ENCODE assay signal across 8 cellular contexts in genomic region chr1:207866471-207867135, GRCh38. TPM values are rescaled to one million over a fixed set of nuclear protein-coding genes. Genes with fewer than 3 reads are reported as not detected.
DNase-seq lines count a peak whose midpoint lies in the region; ATAC-seq, FAIRE-seq and TF ChIP-seq lines count a peak whose summit lies in the region.

No MANE protein-coding gene starts in this region.

- H3K4me3 ChIP-seq in fibroblast of the aortic adventitia (ENCODE audit: low read depth, low read length): peak overlapping the region; percentile 82
- H3K4me3 ChIP-seq in pancreas: no peak overlapping the region
- H3K4me3 ChIP-seq in neuronal stem cell (ENCODE audit: low read length in 2 of 2): no peak overlapping the region

- no peak overlapping the region for H3K18ac ChIP-seq in neuronal stem cell (ENCODE audit: low read length)

- H2BK5ac ChIP-seq in neuronal stem cell (ENCODE audit: low read length): no peak overlapping the region

- no peak overlapping the region for H2AFZ ChIP-seq in neuronal stem cell (ENCODE audit: low read length)

- no peak overlapping the region for H2BK120ac ChIP-seq in neuronal stem cell (ENCODE audit: low read depth, low read length)

- DNase-seq in G401 (ENCODE audit: low spot score): peak; percentile 97
- DNase-seq in fibroblast of the aortic adventitia (ENCODE audit: low read depth): peak; percentile 41
- DNase-seq in pancreas: peak in 1 of 6 donors; percentile 30
- no peak for DNase-seq in COLO829 (ENCODE audit: low spot score)
- DNase-seq in neuronal stem cell (ENCODE audit: low spot score): no peak

- ATAC-seq in pancreas: peak in 3 of 4 donors; percentile 9 to 66 (median 41)
- ATAC-seq in HG03280 (IDR thresholded peaks at IDR 0.05; ENCODE audit: unreplicated experiment): no peak
- ATAC-seq in HG03196 (IDR thresholded peaks at IDR 0.05; ENCODE audit: unreplicated experiment): no peak

- H2AK5ac ChIP-seq in neuronal stem cell (ENCODE audit: low read depth, low read length): no peak overlapping the region

- no peaks in the 10 kb centered on the region for H3K27me3 ChIP-seq in pancreas
- peaks cover 0 to 20% (median 16%) of the 10 kb centered on the region in 3 experiments for H3K27me3 ChIP-seq in neuronal stem cell (ENCODE audit: control insufficient read depth in 3 of 3, insufficient read depth in 3 of 3, low read depth in 1 of 3, low read length in 3 of 3)

- no peak overlapping the region for H3K9ac ChIP-seq in neuronal stem cell (ENCODE audit: low read depth, low read length, poor library complexity)

- no peak for FAIRE-seq in pancreas (lab: Jason Lieb, UNC)

- TF ChIP-seq CTCF in VCaP (conservative IDR thresholded peaks at IDR 0.05): no peak
- no peak for TF ChIP-seq CTCF in fibroblast of the aortic adventitia (IDR thresholded peaks at IDR 0.05; ENCODE audit: insufficient read depth, low read length)
- no peak for TF ChIP-seq CTCF in pancreas (IDR thresholded peaks at IDR 0.05)

- H3K4me2 ChIP-seq in neuronal stem cell (ENCODE audit: insufficient read depth, low read length, poor library complexity, severe bottlenecking): no peak overlapping the region

- WGBS in pancreas, 2 donors: 72 to 79% methylated on average over 8 to 9 of the region's 9 CpGs
- WGBS in neuronal stem cell (ENCODE audit: extremely low coverage in 2 of 2, insufficient read length in 2 of 2, insufficient replicate concordance in 1 of 2), 2 donors: no CpG with 5 or more reads among the region's 9 CpGs

- H4K8ac ChIP-seq in neuronal stem cell (ENCODE audit: low read depth, low read length): no peak overlapping the region

- no peak overlapping the region for H3K4ac ChIP-seq in neuronal stem cell (ENCODE audit: low read length)

- H3K14ac ChIP-seq in neuronal stem cell (ENCODE audit: low read length): no peak overlapping the region

- H3K27ac ChIP-seq in VCaP (peak overlapping the region; percentile 94), pancreas (peak overlapping the region; percentile 60 to 89 (median 84)), neuronal stem cell (replicated peaks; ENCODE audit: low read length) (no peak overlapping the region)

- in situ Hi-C loops in G401 (cut with HindIII; ENCODE audit: low sequenced_read_pairs): no loop called here

- H3K79me1 ChIP-seq in neuronal stem cell (ENCODE audit: low read depth, low read length): no peaks in the 10 kb centered on the region

- H3K36me3 ChIP-seq in pancreas (no peaks in the 10 kb centered on the region), neuronal stem cell (replicated peaks in 1 of 2; ENCODE audit: control insufficient read depth in 2 of 2, insufficient read depth in 2 of 2, low read length in 2 of 2) (peaks cover 0 to 64% of the 10 kb centered on the region in 2 donors)

- no peak overlapping the region for H3K23ac ChIP-seq in neuronal stem cell (ENCODE audit: low read depth, low read length, poor library complexity)

- intact Hi-C loops in pancreas (cut with DNase I): loop anchor here in 2 of 3 donors (5.0 kb wide), 1 partner anchor 34 kb away; no protein-coding TSS in a partner anchor

- H2BK15ac ChIP-seq in neuronal stem cell (ENCODE audit: low read length): no peak overlapping the region

- H2BK12ac ChIP-seq in neuronal stem cell (ENCODE audit: low read length): no peak overlapping the region

- no peaks in the 10 kb centered on the region for H3K9me3 ChIP-seq in pancreas
- H3K9me3 ChIP-seq in neuronal stem cell (replicated peaks in 1 of 2; ENCODE audit: control insufficient read depth in 2 of 2, insufficient read depth in 1 of 2, low read depth in 1 of 2, low read length in 2 of 2): no peaks in the 10 kb centered on the region

- H3K4me1 ChIP-seq in pancreas: peaks cover 0 to 20% (median 3%) of the 10 kb centered on the region in 3 donors
- peaks cover 0 to 5% of the 10 kb centered on the region in 2 donors for H3K4me1 ChIP-seq in neuronal stem cell (ENCODE audit: control insufficient read depth in 2 of 2, insufficient read depth in 1 of 2, low read depth in 1 of 2, low read length in 2 of 2)

- H4K91ac ChIP-seq in neuronal stem cell (ENCODE audit: low read depth, low read length, poor library complexity): no peak overlapping the region

RNA-seq across cellular contexts. Expression of gene CD34, which starts 44.3 kb away (rescaled TPM):
- total RNA-seq in G401 (2014; rRNA removed; shearing (Covaris generic)): not detected in 2 replicates
- total RNA-seq in fibroblast of the aortic adventitia (ENCODE audit: low replicate concordance) (0.27 and 4.8 TPM in 2 replicates), pancreas (10 to 100 TPM in 1 of 6 donors, 1 to 10 TPM in 5; 5.2 to 11.9 (median 8.1) TPM)
- 10 to 100 TPM in 1 of 2 donors, 1 to 10 TPM in 1; 5.9 to 11.6 TPM for polyA plus RNA-seq in pancreas
- 0.45 TPM for polyA plus RNA-seq in neuronal stem cell (2013, experiment 1 of 2)
- polyA plus RNA-seq in neuronal stem cell (2013, experiment 2 of 2): 0.43 TPM

Comparison
In these comparisons a context has a peak if more than half of its experiments do, and no peak if none do; other contexts are left out.
1. DNase-seq: peak in G401 (single experiment) and fibroblast of the aortic adventitia (single experiment); none in COLO829 (single experiment) and neuronal stem cell (single experiment).
2. ATAC-seq: peak in pancreas (3 of 4); none in HG03280 (single experiment) and HG03196 (single experiment).